In genomic region chr4:38665846-38666490, GRCh38 we compare ENCODE assay signal across 1 cellular context.
TF ChIP-seq lines count a peak whose summit lies in the region.

No MANE protein-coding gene starts in this region.

TF ChIP-seq in SK-N-SH, 30 proteins besides CTCF, POLR2A, EP300 and RAD21 (continued from another document):
- TF ChIP-seq USF2 (IDR thresholded peaks at IDR 0.05; ENCODE audit: borderline replicate concordance, low read depth, low read length) (no peak), YY1 (IDR thresholded peaks at IDR 0.05; ENCODE audit: low read depth) (no peak), JUND (IDR thresholded peaks at IDR 0.05) (no peak), FOXJ3 (CRISPR knock-in tag; IDR thresholded peaks at IDR 0.05) (no peak), MXI1 (IDR thresholded peaks at IDR 0.05; ENCODE audit: low read depth, low read length) (no peak), RXRA (IDR thresholded peaks at IDR 0.05; ENCODE audit: borderline replicate concordance, low read depth) (no peak), SIN3A (IDR thresholded peaks at IDR 0.05; ENCODE audit: borderline replicate concordance, low read depth, low read length) (no peak), RCOR1 (IDR thresholded peaks at IDR 0.05; ENCODE audit: low read length) (no peak), TEAD4 (IDR thresholded peaks at IDR 0.05; ENCODE audit: borderline replicate concordance, insufficient read depth) (no peak), RFX5 (IDR thresholded peaks at IDR 0.05; ENCODE audit: low read length) (no peak), POLR2AphosphoS5 (IDR thresholded peaks at IDR 0.05; ENCODE audit: low read depth, low read length) (no peak), CHD2 (IDR thresholded peaks at IDR 0.05; ENCODE audit: low read length, partially characterized antibody) (no peak)
